In the genomic region with DNA sequence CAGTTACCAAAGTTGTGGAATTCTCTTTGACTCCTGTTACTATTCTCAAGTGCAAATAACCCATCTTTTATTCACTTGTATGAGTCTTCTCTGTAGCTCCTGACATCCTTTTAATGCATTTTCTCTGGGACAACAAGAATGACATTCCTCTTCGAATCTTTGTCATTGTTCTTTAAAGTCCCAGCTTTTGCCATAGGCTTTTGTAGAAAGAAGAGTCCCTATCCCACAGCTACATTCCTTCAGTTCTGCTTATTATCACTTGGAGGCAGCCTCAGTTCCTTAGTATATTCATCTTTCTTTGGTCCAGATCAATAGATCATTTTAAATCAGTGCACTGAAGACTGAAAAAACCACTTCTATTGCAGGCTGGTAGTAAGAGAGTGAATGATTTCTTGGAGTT, we compare ENCODE assay signal across 18 cellular contexts.
"Had no signal": no experiment of that assay in that cellular context is flagged by ENCODE, and none has a peak within 500 bp of the region (broad histone marks: within the 10 kb centered on the region; RNA-seq: fewer than 3 reads in every experiment).

No MANE protein-coding gene starts in this region.

- H3K4me1 ChIP-seq: colonic mucosa, heart left ventricle, left ventricle myocardium inferior, lower lobe of right lung had no signal

- H3K4me3 Mint-ChIP-seq: immature natural killer cell; memory B cell; natural killer cell treated with Interleukin-12 subunit alpha and Interleukin-12 subunit beta and Interleukin-15 and Interleukin-18, amount 100 ng/mL, for 72 hours had no signal

- H3K36me3 ChIP-seq: colonic mucosa, heart left ventricle, left ventricle myocardium inferior, lower lobe of right lung, stomach had no signal

- FAIRE-seq: kidney had no signal

- DNase-seq: colonic mucosa; dermis blood vessel endothelial cell; foreskin melanocyte; heart left ventricle; hippocampal formation; immature natural killer cell; kidney; left cardiac atrium; left ventricle myocardium inferior; lower lobe of right lung; midbrain; posterior cingulate gyrus; stimulated activated naive CD4-positive, alpha-beta T cell; stomach; trophoblast cell had no signal

- H3K4me1 Mint-ChIP-seq: immature natural killer cell, memory B cell had no signal

- H3K27me3 Mint-ChIP-seq: memory B cell; natural killer cell treated with Interleukin-12 subunit alpha and Interleukin-12 subunit beta and Interleukin-15 and Interleukin-18, amount 100 ng/mL, for 72 hours had no signal

- H3K4me3 ChIP-seq: colonic mucosa, heart left ventricle, left ventricle myocardium inferior, lower lobe of right lung, stomach had no signal

- H3K9me3 ChIP-seq: colonic mucosa, heart left ventricle, left ventricle myocardium inferior, lower lobe of right lung, stomach had no signal

- H3K27ac Mint-ChIP-seq: immature natural killer cell; memory B cell; natural killer cell treated with Interleukin-12 subunit alpha and Interleukin-12 subunit beta and Interleukin-15 and Interleukin-18, amount 100 ng/mL, for 72 hours had no signal

- H3K27me3 ChIP-seq: colonic mucosa, heart left ventricle, stomach had no signal

- H3K27ac ChIP-seq: colonic mucosa, heart left ventricle, left ventricle myocardium inferior, lower lobe of right lung, stomach had no signal

- ATAC-seq: heart left ventricle; left cardiac atrium; lower lobe of right lung; natural killer cell treated with Interleukin-12 subunit alpha and Interleukin-12 subunit beta and Interleukin-15 and Interleukin-18, amount 100 ng/mL, for 72 hours; sciatic nerve had no signal

- H3K9me3 Mint-ChIP-seq: immature natural killer cell; memory B cell; natural killer cell treated with Interleukin-12 subunit alpha and Interleukin-12 subunit beta and Interleukin-15 and Interleukin-18, amount 100 ng/mL, for 72 hours had no signal

- H3K36me3 Mint-ChIP-seq: immature natural killer cell; memory B cell; natural killer cell treated with Interleukin-12 subunit alpha and Interleukin-12 subunit beta and Interleukin-15 and Interleukin-18, amount 100 ng/mL, for 72 hours had no signal
